In the genomic region with DNA sequence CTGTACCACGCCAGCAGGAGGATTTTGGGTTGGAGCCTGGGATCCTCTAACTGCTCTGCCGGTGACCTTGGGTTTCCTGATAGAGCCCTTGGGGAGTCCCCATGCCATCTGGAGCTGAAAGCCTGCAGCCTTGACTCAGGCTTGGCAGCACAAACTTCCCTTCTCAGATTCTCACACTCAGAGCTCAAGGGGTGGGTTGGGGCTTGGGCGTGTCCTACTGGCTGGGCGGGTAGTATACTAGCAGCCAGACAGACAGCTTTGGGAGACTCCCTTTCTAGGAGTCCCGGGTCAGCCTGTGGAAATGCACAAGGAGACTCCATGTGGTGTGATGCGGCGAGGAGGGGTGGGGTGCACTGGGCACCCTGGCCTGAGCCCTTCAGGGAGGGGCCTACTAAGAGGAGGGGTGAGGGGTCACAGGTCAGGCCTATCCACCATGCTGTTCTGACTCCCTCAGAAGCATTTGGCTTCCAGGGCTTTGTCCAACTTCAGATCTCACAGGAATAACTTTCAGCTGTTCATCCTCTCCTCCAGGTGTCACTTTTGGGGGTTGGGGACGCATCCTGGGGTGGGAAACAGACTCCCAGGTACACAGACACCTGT, we compare ENCODE assay signal across 1 cellular context.
TF ChIP-seq lines count a peak whose summit lies in the region.

No MANE protein-coding gene starts in this region.

TF ChIP-seq in IMR-90, 13 proteins besides CTCF, POLR2A, EP300 and RAD21:
- TF ChIP-seq CHD1 (IDR thresholded peaks at IDR 0.05; ENCODE audit: low read depth, low read length) = no peak
- TF ChIP-seq RCOR1 (IDR thresholded peaks at IDR 0.05; ENCODE audit: insufficient replicate concordance, low read length) = no peak
- TF ChIP-seq, protein P1, sequence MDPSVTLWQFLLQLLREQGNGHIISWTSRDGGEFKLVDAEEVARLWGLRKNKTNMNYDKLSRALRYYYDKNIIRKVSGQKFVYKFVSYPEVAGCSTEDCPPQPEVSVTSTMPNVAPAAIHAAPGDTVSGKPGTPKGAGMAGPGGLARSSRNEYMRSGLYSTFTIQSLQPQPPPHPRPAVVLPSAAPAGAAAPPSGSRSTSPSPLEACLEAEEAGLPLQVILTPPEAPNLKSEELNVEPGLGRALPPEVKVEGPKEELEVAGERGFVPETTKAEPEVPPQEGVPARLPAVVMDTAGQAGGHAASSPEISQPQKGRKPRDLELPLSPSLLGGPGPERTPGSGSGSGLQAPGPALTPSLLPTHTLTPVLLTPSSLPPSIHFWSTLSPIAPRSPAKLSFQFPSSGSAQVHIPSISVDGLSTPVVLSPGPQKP (IDR thresholded peaks at IDR 0.05; ENCODE audit: borderline replicate concordance, low read depth, low read length) = no peak
- no peak for TF ChIP-seq FOS (IDR thresholded peaks at IDR 0.05; ENCODE audit: low read depth, low read length)
- TF ChIP-seq MXI1 (IDR thresholded peaks at IDR 0.05; ENCODE audit: borderline replicate concordance, low read depth, low read length) = no peak
- TF ChIP-seq BHLHE40 (IDR thresholded peaks at IDR 0.05; ENCODE audit: low read depth, low read length) = no peak
- TF ChIP-seq RFX5 (IDR thresholded peaks at IDR 0.05; ENCODE audit: low read depth, low read length) = no peak
TF ChIP-seq in IMR-90: peak in this region for 0.
